16 cellular contexts compared by ENCODE assay signal in genomic region chr19:49758292-49758691, GRCh38. TPM values are rescaled to one million over a fixed set of nuclear protein-coding genes. Genes with fewer than 3 reads are reported as not detected.
DNase-seq lines count a peak whose midpoint lies in the region; TF ChIP-seq lines count a peak whose summit lies in the region.
"Had no signal": no experiment of that assay in that cellular context is flagged by ENCODE, and none has a peak within 500 bp of the region (broad histone marks: within the 10 kb centered on the region; RNA-seq: fewer than 3 reads in every experiment).

No MANE protein-coding gene starts in this region.

- H3K27me3 ChIP-seq in Karpas-422 (ENCODE audit: low read length), result no peaks in the 10 kb centered on the region
- H3K27me3 ChIP-seq in thyroid gland, result no peaks in the 10 kb centered on the region
- H3K27me3 ChIP-seq: suprapubic skin had no signal

- H3K9me3 ChIP-seq in Karpas-422 (ENCODE audit: low read length), result peaks cover 10% of the 10 kb centered on the region; the same call in 1 of the 2 replicates
- H3K9me3 ChIP-seq in thyroid gland, result no peaks in the 10 kb centered on the region
- H3K9me3 ChIP-seq: suprapubic skin had no signal

- TF ChIP-seq POLR2A in thyroid gland (IDR thresholded peaks at IDR 0.05), result no peak

- no peak overlapping the region for H3K4me2 ChIP-seq in Karpas-422 (ENCODE audit: low read depth, low read length, poor library complexity, severe bottlenecking)

- no peaks in the 10 kb centered on the region for H4K20me1 ChIP-seq in Karpas-422 (ENCODE audit: insufficient read depth, low read depth, low read length)

- H3K27ac ChIP-seq in Karpas-422 (ENCODE audit: low read length), result no peak overlapping the region
- H3K27ac ChIP-seq in thyroid gland, result no peak overlapping the region
- H3K27ac ChIP-seq: suprapubic skin had no signal

- intact Hi-C loops in thyroid gland (cut with DNase I), result no loop called here

- peak; percentile 46 for DNase-seq in AG04449 (ENCODE audit: low read depth, low spot score)
- no peak for DNase-seq in Karpas-422
- DNase-seq in astrocyte of the cerebellum (ENCODE audit: low read depth), result peak; percentile 28
- DNase-seq in kidney tubule cell (ENCODE audit: low spot score), result peak; percentile 47
- no peak for DNase-seq in C1 segment of cervical spinal cord (lab: John Stamatoyannopoulos, UW)
- no peak for DNase-seq in COLO668 (lab: John Stamatoyannopoulos, UW; ENCODE audit: unreplicated experiment)
- DNase-seq in NCI-H69 (lab: John Stamatoyannopoulos, UW), result no peak
- no peak for DNase-seq in thyroid gland
- DNase-seq: activated B cell treated with CpG ODN at 0.5 μM for 24 hours; activated gamma-delta T cell; naive thymus-derived CD8-positive, alpha-beta T cell; NCI-H1694 treated with DMSO at 0.1 percent for 48 hours; stimulated activated CD4-positive, alpha-beta T cell treated with anti-CD3 and anti-CD28 coated beads, Interleukin-1b, Interleukin-23, amount 100 ng/mL, for 48 hours had no signal

- H2AFZ ChIP-seq in Karpas-422 (ENCODE audit: low read length), result no peak overlapping the region; the same call in 1 of the 2 replicates

- H3K9me2 ChIP-seq in Karpas-422 (replicated peaks; ENCODE audit: insufficient read depth, low read length), result no peaks in the 10 kb centered on the region

- POLR2A ChIA-PET in AG04449 (lab: Yijun Ruan, JAX), result interaction anchor here (0.6 to 1.2 kb wide), 2 partner anchors 10 to 21 kb away, joined by 3 to 4 read pairs; no protein-coding TSS in a partner anchor

- H3K4me1 ChIP-seq in Karpas-422 (ENCODE audit: low read length) (peaks cover 12% of the 10 kb centered on the region), thyroid gland (no peaks in the 10 kb centered on the region)

- 0 out of 2 replicates have a peak overlapping the region, but pooled peaks have one; percentile 24 for H3K9ac ChIP-seq in Karpas-422 (ENCODE audit: low read length)

- H3K79me2 ChIP-seq in Karpas-422 (ENCODE audit: low read length), result no peaks in the 10 kb centered on the region

- CTCF ChIA-PET in AG04449 (lab: Yijun Ruan, JAX), result interaction anchor here (0.9 to 2.9 kb wide), 3 partner anchors 10 to 77 kb away, joined by 3 to 15 read pairs (median 3); no protein-coding TSS in a partner anchor

- H3K36me3 ChIP-seq in Karpas-422 (ENCODE audit: insufficient read depth, low read length) (no peaks in the 10 kb centered on the region), thyroid gland (no peaks in the 10 kb centered on the region)
- H3K36me3 ChIP-seq: suprapubic skin had no signal

- H3K4me3 ChIP-seq in AG04449 (ENCODE audit: low read depth, low read length), result no peak overlapping the region
- H3K4me3 ChIP-seq in Karpas-422 (ENCODE audit: low read length), result no peak overlapping the region
- no peak overlapping the region for H3K4me3 ChIP-seq in astrocyte of the cerebellum (ENCODE audit: low read depth, low read length)
- no peak overlapping the region for H3K4me3 ChIP-seq in thyroid gland (replicated peaks in 1 of 3)
- H3K4me3 ChIP-seq: suprapubic skin had no signal

- 33 to 37% methylated on average over 7 of the region's 7 CpGs for WGBS in thyroid gland, 2 donors

- TF ChIP-seq CTCF in AG04449 (IDR thresholded peaks at IDR 0.05; ENCODE audit: insufficient read depth, low read length, missing control alignments) (no peak), astrocyte of the cerebellum (IDR thresholded peaks at IDR 0.05; ENCODE audit: low read depth, low read length, missing control alignments) (no peak), thyroid gland (IDR thresholded peaks at IDR 0.05) (no peak)

- in situ Hi-C loops in astrocyte of the cerebellum (cut with HindIII; ENCODE audit: low sequenced_read_pairs), result no loop called here

RNA-seq across cellular contexts. Expression of gene TSKS, which starts 4.8 kb away (rescaled TPM):
- total RNA-seq in Karpas-422 (2014; rRNA removed; shearing (Covaris generic); ENCODE audit: low replicate concordance), result 5.7 and 17.9 TPM in 2 replicates
- total RNA-seq in thyroid gland, result under 1 TPM in 2 of 4 donors, not detected in 2; 0.22 to 0.81 TPM
- total RNA-seq: dermis microvascular lymphatic vessel endothelial cell, OCI-LY7 had no signal

RNA-seq across cellular contexts. Expression of gene AP2A1, which starts 8.5 kb away (rescaled TPM):
- 32.4 and 54.7 TPM in 2 replicates for total RNA-seq in Karpas-422 (2014; rRNA removed; shearing (Covaris generic); ENCODE audit: low replicate concordance)
- 10 to 100 TPM; 48.4 to 77.6 (median 66.9) TPM for total RNA-seq in thyroid gland

RNA-seq across cellular contexts. Expression of gene FUZ, which starts 54.8 kb away (rescaled TPM):
- total RNA-seq in Karpas-422 (2014; rRNA removed; shearing (Covaris generic); ENCODE audit: low replicate concordance), result 15.8 and 38.3 TPM in 2 replicates
- total RNA-seq in thyroid gland, result 10 to 100 TPM; 20.1 to 40.1 (median 33.3) TPM

RNA-seq across cellular contexts. Expression of gene MED25, which starts 59.8 kb away (rescaled TPM):
- 37.8 and 40.5 TPM in 2 replicates for total RNA-seq in Karpas-422 (2014; rRNA removed; shearing (Covaris generic); ENCODE audit: low replicate concordance)
- total RNA-seq in thyroid gland, result 10 to 100 TPM; 42.6 to 50.2 (median 44.9) TPM

Comparison
In these comparisons a context has a peak if more than half of its experiments do, and no peak if none do; other contexts are left out.
1. DNase-seq: peak in AG04449 (single experiment), astrocyte of the cerebellum (single experiment) and kidney tubule cell (single experiment); none in Karpas-422 (single experiment), C1 segment of cervical spinal cord (0 of 14), COLO668 (single experiment), NCI-H69 (single experiment) and thyroid gland (0 of 2).